8 cellular contexts compared by ENCODE assay signal in genomic region chr2:128027801-128028667, GRCh38. TPM values are rescaled to one million over a fixed set of nuclear protein-coding genes. Genes with fewer than 3 reads are reported as not detected.
A peak's percentile ranks its signal among the peaks of the same experiment; 100 is the strongest.
DNase-seq lines count a peak whose midpoint lies in the region; ATAC-seq and TF ChIP-seq lines count a peak whose summit lies in the region.

Gene SAP130 (minus strand): TSS chr2:128028059. CDS start chr2:128026292, 1,767 bp downstream.

- TF ChIP-seq CTCF in LNCaP clone FGC (IDR thresholded peaks at IDR 0.05; ENCODE audit: control insufficient read depth, extremely low read depth, insufficient read depth), result no peak

- H3K4me3 Mint-ChIP-seq in activated T-helper 1 cell treated with anti-CD3 and anti-CD28 coated beads, Interleukin-12 subunit alpha, Interleukin-12 subunit beta, Interleukin-2, Interleukin-4 antibody, amounts not matched to agents 30 ng/mL and 10 ng/mL and 1 ng/mL, durations not matched to agents 14 hours and 24 hours and 36 hours, result peak within 1 kb of the TSS; percentile 99
- peak within 1 kb of the TSS; percentile 93 to 99 (median 96) for H3K4me3 Mint-ChIP-seq in naive B cell
- peak within 1 kb of the TSS; percentile 92 for H3K4me3 Mint-ChIP-seq in stimulated activated effector memory CD8-positive, alpha-beta T cell treated with anti-CD3 and anti-CD28 coated beads, Interleukin-12 subunit alpha, Interleukin-12 subunit beta, amount 100 ng/mL, for 72 hours

- ATAC-seq in naive B cell (ENCODE audit: low read depth in 2 of 2), result peak; percentile 72 to 74
- peak; percentile 85 for ATAC-seq in stimulated activated effector memory CD8-positive, alpha-beta T cell treated with anti-CD3 and anti-CD28 coated beads, Interleukin-12 subunit alpha, Interleukin-12 subunit beta, amount 100 ng/mL, for 72 hours

- H3K4me1 Mint-ChIP-seq in activated T-helper 1 cell treated with anti-CD3 and anti-CD28 coated beads, Interleukin-12 subunit alpha, Interleukin-12 subunit beta, Interleukin-2, Interleukin-4 antibody, amounts not matched to agents 30 ng/mL and 10 ng/mL and 1 ng/mL, durations not matched to agents 14 hours and 24 hours and 36 hours (ENCODE audit: low read depth), result peaks cover 23% of the 10 kb centered on the region
- peaks cover 11 to 22% (median 22%) of the 10 kb centered on the region in 3 donors for H3K4me1 Mint-ChIP-seq in naive B cell
- H3K4me1 Mint-ChIP-seq in stimulated activated effector memory CD8-positive, alpha-beta T cell treated with anti-CD3 and anti-CD28 coated beads, Interleukin-12 subunit alpha, Interleukin-12 subunit beta, amount 100 ng/mL, for 72 hours, result peaks cover 20% of the 10 kb centered on the region

- peaks cover 10% of the 10 kb centered on the region for H3K36me3 Mint-ChIP-seq in activated T-helper 1 cell treated with anti-CD3 and anti-CD28 coated beads, Interleukin-12 subunit alpha, Interleukin-12 subunit beta, Interleukin-2, Interleukin-4 antibody, amounts not matched to agents 30 ng/mL and 10 ng/mL and 1 ng/mL, durations not matched to agents 14 hours and 24 hours and 36 hours (ENCODE audit: low read depth)
- no peaks in the 10 kb centered on the region for H3K36me3 Mint-ChIP-seq in naive B cell
- H3K36me3 Mint-ChIP-seq in stimulated activated effector memory CD8-positive, alpha-beta T cell treated with anti-CD3 and anti-CD28 coated beads, Interleukin-12 subunit alpha, Interleukin-12 subunit beta, amount 100 ng/mL, for 72 hours, result peaks cover 13% of the 10 kb centered on the region

- intact Hi-C loops in activated T-helper 1 cell treated with anti-CD3 and anti-CD28 coated beads, Interleukin-12 subunit alpha, Interleukin-12 subunit beta, Interleukin-2, Interleukin-4 antibody, amounts not matched to agents 30 ng/mL and 10 ng/mL and 1 ng/mL, durations not matched to agents 14 hours and 24 hours and 36 hours (cut with micrococcal nuclease), result loop anchor here (1.0 to 10.0 kb wide), 10 partner anchors 63 to 943 kb away; partner anchors contain the start of genes ERCC3, IWS1, MAP3K2 and POLR2D

- peak within 1 kb of the TSS; percentile 89 for H3K4me3 ChIP-seq in LNCaP clone FGC (ENCODE audit: low read depth, low read length)

- peaks cover 4% of the 10 kb centered on the region for H3K27me3 Mint-ChIP-seq in activated T-helper 1 cell treated with anti-CD3 and anti-CD28 coated beads, Interleukin-12 subunit alpha, Interleukin-12 subunit beta, Interleukin-2, Interleukin-4 antibody, amounts not matched to agents 30 ng/mL and 10 ng/mL and 1 ng/mL, durations not matched to agents 14 hours and 24 hours and 36 hours (ENCODE audit: insufficient read depth)
- peaks cover 0 to 12% (median 4%) of the 10 kb centered on the region in 3 donors for H3K27me3 Mint-ChIP-seq in naive B cell

- DNase-seq in ELF-1 (ENCODE audit: low read depth, low spot score), result peak; percentile 99
- DNase-seq in H4 (ENCODE audit: low spot score), result peak; percentile 91
- peak; percentile 67 for DNase-seq in LNCaP clone FGC (ENCODE audit: low read depth)
- peak; percentile 98 for DNase-seq in RPMI8226
- peak; percentile 99 for DNase-seq in activated T-helper 1 cell treated with anti-CD3 and anti-CD28 coated beads, Interleukin-12 subunit alpha, Interleukin-12 subunit beta, Interleukin-2, Interleukin-4 antibody, amounts not matched to agents 30 ng/mL and 10 ng/mL and 1 ng/mL, durations not matched to agents 14 hours and 24 hours and 36 hours (ENCODE audit: low spot score)
- peak; percentile 92 for DNase-seq in fibroblast of gingiva (ENCODE audit: low read depth)
- DNase-seq in naive B cell, result peak; percentile 98
- peak; percentile 95 to 98 for DNase-seq in stimulated activated effector memory CD8-positive, alpha-beta T cell treated with anti-CD3 and anti-CD28 coated beads, Interleukin-12 subunit alpha, Interleukin-12 subunit beta, amount 100 ng/mL, for 72 hours (ENCODE audit: low spot score in 2 of 2)

- H3K9me3 Mint-ChIP-seq in activated T-helper 1 cell treated with anti-CD3 and anti-CD28 coated beads, Interleukin-12 subunit alpha, Interleukin-12 subunit beta, Interleukin-2, Interleukin-4 antibody, amounts not matched to agents 30 ng/mL and 10 ng/mL and 1 ng/mL, durations not matched to agents 14 hours and 24 hours and 36 hours, result peaks cover 8% of the 10 kb centered on the region
- peaks cover 0 to 7% (median 5%) of the 10 kb centered on the region in 7 donors for H3K9me3 Mint-ChIP-seq in naive B cell
- H3K9me3 Mint-ChIP-seq in stimulated activated effector memory CD8-positive, alpha-beta T cell treated with anti-CD3 and anti-CD28 coated beads, Interleukin-12 subunit alpha, Interleukin-12 subunit beta, amount 100 ng/mL, for 72 hours, result no peaks in the 10 kb centered on the region

- peak within 1 kb of the TSS; percentile 93 for H3K27ac Mint-ChIP-seq in activated T-helper 1 cell treated with anti-CD3 and anti-CD28 coated beads, Interleukin-12 subunit alpha, Interleukin-12 subunit beta, Interleukin-2, Interleukin-4 antibody, amounts not matched to agents 30 ng/mL and 10 ng/mL and 1 ng/mL, durations not matched to agents 14 hours and 24 hours and 36 hours
- peak within 1 kb of the TSS; percentile 76 to 96 (median 92) for H3K27ac Mint-ChIP-seq in naive B cell
- peak within 1 kb of the TSS; percentile 89 for H3K27ac Mint-ChIP-seq in stimulated activated effector memory CD8-positive, alpha-beta T cell treated with anti-CD3 and anti-CD28 coated beads, Interleukin-12 subunit alpha, Interleukin-12 subunit beta, amount 100 ng/mL, for 72 hours

RNA-seq across cellular contexts. Expression of gene SAP130, which starts in this region (rescaled TPM):
- total RNA-seq in H4 (2014; rRNA removed; shearing (Covaris generic)), result 15.5 and 16.5 TPM in 2 replicates
- total RNA-seq in activated T-helper 1 cell treated with anti-CD3 and anti-CD28 coated beads, Interleukin-12 subunit alpha, Interleukin-12 subunit beta, Interleukin-2, Interleukin-4 antibody, amounts not matched to agents 30 ng/mL and 10 ng/mL and 1 ng/mL, durations not matched to agents 14 hours and 24 hours and 36 hours, result 30.9 and 31.5 TPM in 2 replicates
- polyA plus RNA-seq in naive B cell (ENCODE audit: low read depth in 6 of 6), result 10 to 100 TPM in 1 of 6 donors, 1 to 10 TPM in 5; 5.7 to 12.1 (median 7.1) TPM

Comparison
In these comparisons a context has a peak if more than half of its experiments do, and no peak if none do; other contexts are left out.
1. Peak in every context shown above with its lines: DNase-seq, ATAC-seq and H3K4me3 ChIP-seq.